ENCODE assay signal across 8 cellular contexts in the genomic region with DNA sequence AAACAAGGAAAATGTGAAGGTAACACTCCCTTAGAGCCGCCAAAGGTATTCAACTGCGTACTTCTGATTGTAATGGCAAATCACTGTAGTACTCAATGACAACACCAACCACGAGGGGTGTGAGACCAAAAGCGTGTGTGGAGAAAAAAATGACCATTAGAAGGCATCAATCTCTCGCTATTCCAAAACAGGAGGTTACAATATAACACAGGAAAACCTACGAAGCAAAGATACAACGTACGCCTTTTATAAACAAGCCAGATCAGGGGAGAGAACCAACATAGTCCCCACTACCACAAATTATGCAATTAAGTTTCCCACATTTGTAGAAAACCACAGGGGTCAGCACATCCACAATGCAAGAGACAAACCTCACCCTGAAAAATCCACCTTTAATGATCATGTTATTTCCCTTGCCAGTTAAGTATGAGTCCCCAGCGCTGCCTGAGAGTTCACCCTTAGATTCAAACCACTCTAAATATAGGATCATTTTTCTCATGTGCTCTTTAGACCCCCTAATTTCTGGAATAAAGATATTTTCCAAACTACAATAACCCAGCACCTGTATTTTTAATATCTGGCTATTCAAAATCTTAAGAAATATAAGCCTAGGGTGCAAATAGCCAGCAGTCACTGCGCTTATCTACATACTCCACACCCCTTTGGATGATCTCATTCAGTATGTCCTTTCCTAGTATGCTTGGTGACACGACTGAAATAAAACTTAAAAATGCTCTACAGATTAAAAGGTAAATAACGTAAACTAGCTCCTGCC. TPM values are rescaled to one million over a fixed set of nuclear protein-coding genes. Genes with fewer than 3 reads are reported as not detected.
DNase-seq lines count a peak whose midpoint lies in the region; ATAC-seq, FAIRE-seq and TF ChIP-seq lines count a peak whose summit lies in the region.

No MANE protein-coding gene starts in this region.

- no peaks in the 10 kb centered on the region for H3K4me1 ChIP-seq in left lung

- no peaks in the 10 kb centered on the region for H3K9me3 ChIP-seq in left lung

- peak; percentile 84 for FAIRE-seq in TTC549 (lab: Jason Lieb, UNC)

- intact Hi-C loops in left lung (cut with DNase I) (no loop called here), head of caudate nucleus (cut with DNase I) (no loop called here)

- H3K27ac ChIP-seq in left lung: no peak overlapping the region

- in situ Hi-C loops in G401 (cut with HindIII; ENCODE audit: low sequenced_read_pairs): no loop called here

- no peak overlapping the region for H3K4me3 ChIP-seq in Jurkat, Clone E6-1 (ENCODE audit: low read length)
- H3K4me3 ChIP-seq in left lung: no peak overlapping the region

- H3K27me3 ChIP-seq in left lung: peaks cover 0 to 4% of the 10 kb centered on the region in 2 donors

- no peak for ATAC-seq in left lung
- no peak for ATAC-seq in GM19452 (IDR thresholded peaks at IDR 0.05; ENCODE audit: unreplicated experiment)
- no peak for ATAC-seq in GM19023 (IDR thresholded peaks at IDR 0.05; ENCODE audit: unreplicated experiment)

- TF ChIP-seq CTCF in left lung (IDR thresholded peaks at IDR 0.05): no peak

- DNase-seq in G401 (ENCODE audit: low spot score) (peak; percentile 77), kidney tubule cell (ENCODE audit: low spot score) (peak; percentile 68), left lung (no peak), head of caudate nucleus (no peak)
- DNase-seq in Jurkat, Clone E6-1 (ENCODE audit: low read depth, low spot score): peak; percentile 7

- no peaks in the 10 kb centered on the region for H3K36me3 ChIP-seq in left lung

RNA-seq across cellular contexts. Expression of gene TEX14, which starts 12.4 kb away (rescaled TPM):
- total RNA-seq in G401 (2014; rRNA removed; shearing (Covaris generic)): not detected in 2 replicates
- 0.25 TPM for polyA plus RNA-seq in Jurkat, Clone E6-1 (2012; ENCODE audit: insufficient read depth, insufficient read length)
- total RNA-seq in left lung: under 1 TPM; 0.47 TPM

RNA-seq across cellular contexts. Expression of gene RAD51C, which starts 13.0 kb away (rescaled TPM):
- 81.2 and 112 TPM in 2 replicates for total RNA-seq in G401 (2014; rRNA removed; shearing (Covaris generic))
- 103 TPM for polyA plus RNA-seq in Jurkat, Clone E6-1 (2012; ENCODE audit: insufficient read depth, insufficient read length)
- 10 to 100 TPM; 21.6 to 22.5 TPM for total RNA-seq in left lung

Comparison
In these comparisons a context has a peak if more than half of its experiments do, and no peak if none do; other contexts are left out.
1. DNase-seq: peak in G401 (single experiment), Jurkat, Clone E6-1 (single experiment) and kidney tubule cell (single experiment); none in left lung (0 of 2) and head of caudate nucleus (0 of 42).